In genomic region chr17:43880420-43880991, GRCh38 we compare ENCODE assay signal across 10 cellular contexts. TPM values are rescaled to one million over a fixed set of nuclear protein-coding genes. Genes with fewer than 3 reads are reported as not detected.
DNase-seq lines count a peak whose midpoint lies in the region; ATAC-seq and FAIRE-seq lines count a peak whose summit lies in the region.
"Had no signal": no experiment of that assay in that cellular context is flagged by ENCODE, and none has a peak within 500 bp of the region (broad histone marks: within the 10 kb centered on the region; RNA-seq: fewer than 3 reads in every experiment).

No MANE protein-coding gene starts in this region.

- peak; percentile 80 for FAIRE-seq in GM18507 (lab: Jason Lieb, UNC)
- FAIRE-seq: endometrium had no signal

- H3K4me1 Mint-ChIP-seq in activated naive CD8-positive, alpha-beta T cell treated with anti-CD3 and anti-CD28 coated beads, Interleukin-2, amount 10 ng/mL, durations not matched to agents 7 days and 5 days = peaks cover 2% of the 10 kb centered on the region

- no peaks in the 10 kb centered on the region for H3K9me3 Mint-ChIP-seq in activated naive CD8-positive, alpha-beta T cell treated with anti-CD3 and anti-CD28 coated beads, Interleukin-2, amount 10 ng/mL, durations not matched to agents 7 days and 5 days

- no peaks in the 10 kb centered on the region for H3K36me3 Mint-ChIP-seq in activated naive CD8-positive, alpha-beta T cell treated with anti-CD3 and anti-CD28 coated beads, Interleukin-2, amount 10 ng/mL, durations not matched to agents 7 days and 5 days

- DNase-seq in AG08395 (ENCODE audit: low spot score) = peak; percentile 31
- peak; percentile 32 for DNase-seq in GM18507 (ENCODE audit: extremely low spot score, insufficient read length, low read depth)
- DNase-seq in RPMI7951 (ENCODE audit: low read depth) = peak; percentile 23
- peak; percentile 58 for DNase-seq in activated naive CD8-positive, alpha-beta T cell treated with anti-CD3 and anti-CD28 coated beads, Interleukin-2, amount 10 ng/mL, durations not matched to agents 7 days and 5 days
- peak; percentile 92 for DNase-seq in iPS-NIHi11 (ENCODE audit: low spot score)
- peak; percentile 13 to 32 for DNase-seq in stimulated activated CD4-positive, alpha-beta T cell treated with anti-CD3 and anti-CD28 coated beads, Interleukin-4, amount 100 ng/mL, for 4 hours
- DNase-seq in NCI-H187 treated with DMSO at 0.1 percent for 48 hours (lab: John Stamatoyannopoulos, UW) = no peak

- ATAC-seq in activated naive CD8-positive, alpha-beta T cell treated with anti-CD3 and anti-CD28 coated beads, Interleukin-2, amount 10 ng/mL, durations not matched to agents 7 days and 5 days (ENCODE audit: low read depth) = peak; percentile 40
- ATAC-seq in HG03108 (IDR thresholded peaks at IDR 0.05; ENCODE audit: unreplicated experiment) = no peak

- POLR2A ChIA-PET in activated naive CD8-positive, alpha-beta T cell treated with anti-CD3 and anti-CD28 coated beads, Interleukin-2, amount 10 ng/mL, durations not matched to agents 7 days and 5 days (lab: Charles Lee) = no interaction called here

- no peak overlapping the region for H3K4me3 Mint-ChIP-seq in activated naive CD8-positive, alpha-beta T cell treated with anti-CD3 and anti-CD28 coated beads, Interleukin-2, amount 10 ng/mL, durations not matched to agents 7 days and 5 days

- H3K27me3 Mint-ChIP-seq in activated naive CD8-positive, alpha-beta T cell treated with anti-CD3 and anti-CD28 coated beads, Interleukin-2, amount 10 ng/mL, durations not matched to agents 7 days and 5 days = peaks cover 6% of the 10 kb centered on the region

- no peak overlapping the region for H3K27ac Mint-ChIP-seq in activated naive CD8-positive, alpha-beta T cell treated with anti-CD3 and anti-CD28 coated beads, Interleukin-2, amount 10 ng/mL, durations not matched to agents 7 days and 5 days

RNA-seq across cellular contexts. Expression of gene MPP2, which starts 26.8 kb away (rescaled TPM):
- 0.78 and 0.96 TPM in 2 replicates for total RNA-seq in RPMI7951 (2014; rRNA removed; shearing (Covaris generic))
- 1 to 10 TPM; 2.3 to 3.1 TPM for total RNA-seq in activated naive CD8-positive, alpha-beta T cell treated with anti-CD3 and anti-CD28 coated beads, Interleukin-2, amount 10 ng/mL, durations not matched to agents 7 days and 5 days

RNA-seq across cellular contexts. Expression of gene CD300LG, which starts 33.5 kb away (rescaled TPM):
- total RNA-seq in RPMI7951 (2014; rRNA removed; shearing (Covaris generic)) = not detected in 2 replicates
- not detected for total RNA-seq in activated naive CD8-positive, alpha-beta T cell treated with anti-CD3 and anti-CD28 coated beads, Interleukin-2, amount 10 ng/mL, durations not matched to agents 7 days and 5 days
- total RNA-seq: temporal lobe had no signal

RNA-seq across cellular contexts. Expression of gene MPP3, which starts 47.6 kb away (rescaled TPM):
- total RNA-seq in RPMI7951 (2014; rRNA removed; shearing (Covaris generic)) = 4.9 and 6.1 TPM in 2 replicates
- total RNA-seq in activated naive CD8-positive, alpha-beta T cell treated with anti-CD3 and anti-CD28 coated beads, Interleukin-2, amount 10 ng/mL, durations not matched to agents 7 days and 5 days = under 1 TPM in 1 of 2 experiments, not detected in 1; 0.11 TPM
